Comparison of ENCODE assay signal across 28 cellular contexts in genomic region chr11:106246495-106246894, GRCh38.
"Had no signal": no experiment of that assay in that cellular context is flagged by ENCODE, and none has a peak within 500 bp of the region (broad histone marks: within the 10 kb centered on the region; RNA-seq: fewer than 3 reads in every experiment).

No MANE protein-coding gene starts in this region.

- H3K27me3 ChIP-seq: colonic mucosa, dorsolateral prefrontal cortex, esophagus muscularis mucosa, esophagus squamous epithelium, foreskin keratinocyte, gastrocnemius medialis, gastroesophageal sphincter, heart left ventricle, heart right ventricle had no signal

- H3K27me3 Mint-ChIP-seq: dendritic cell treated with granulocyte-macrophage colony-stimulating factor and Interleukin-4, amounts not matched to agents 40 ng/mL and 50 ng/mL, for 4 days; effector memory CD8-positive, alpha-beta T cell had no signal

- H3K4me3 ChIP-seq: colonic mucosa, coronary artery, dorsolateral prefrontal cortex, esophagus muscularis mucosa, esophagus squamous epithelium, gastrocnemius medialis, gastroesophageal sphincter, heart left ventricle, heart right ventricle had no signal

- DNase-seq: colonic mucosa; cortex of kidney; dermis blood vessel endothelial cell; dorsolateral prefrontal cortex; effector CD4-positive, alpha-beta T cell; effector CD8-positive, alpha-beta T cell; effector memory CD4-positive, alpha-beta T cell; effector memory CD8-positive, alpha-beta T cell; erythroblast; esophagus squamous epithelium; foreskin fibroblast; foreskin keratinocyte; foreskin melanocyte; gastrocnemius medialis; glutamatergic neuron; head of caudate nucleus; heart left ventricle; heart right ventricle had no signal

- H3K27ac Mint-ChIP-seq: dendritic cell treated with granulocyte-macrophage colony-stimulating factor and Interleukin-4, amounts not matched to agents 40 ng/mL and 50 ng/mL, for 4 days; effector memory CD8-positive, alpha-beta T cell had no signal

- H3K4me3 Mint-ChIP-seq: dendritic cell treated with granulocyte-macrophage colony-stimulating factor and Interleukin-4, amounts not matched to agents 40 ng/mL and 50 ng/mL, for 4 days; effector memory CD8-positive, alpha-beta T cell had no signal

- H3K9me3 ChIP-seq: colonic mucosa, gastrocnemius medialis had no signal

- ATAC-seq: effector memory CD8-positive, alpha-beta T cell; esophagus mucosa; foreskin keratinocyte; gastrocnemius medialis; gastroesophageal sphincter; heart left ventricle; heart right ventricle had no signal

- H3K4me1 ChIP-seq: colonic mucosa, esophagus muscularis mucosa, esophagus squamous epithelium, foreskin keratinocyte, gastrocnemius medialis, gastroesophageal sphincter, heart left ventricle, heart right ventricle had no signal

- H3K27ac ChIP-seq: colonic mucosa, coronary artery, dorsolateral prefrontal cortex, epithelial cell of prostate, esophagus muscularis mucosa, esophagus squamous epithelium, foreskin keratinocyte, gastrocnemius medialis, gastroesophageal sphincter, heart left ventricle, heart right ventricle had no signal

- FAIRE-seq: colon, endometrium, endothelial cell of umbilical vein, frontal cortex had no signal

- H3K36me3 ChIP-seq: colonic mucosa, esophagus muscularis mucosa, esophagus squamous epithelium, gastrocnemius medialis, gastroesophageal sphincter, heart left ventricle, heart right ventricle had no signal
